17 cellular contexts compared by ENCODE assay signal in genomic region chr13:88063741-88064140, GRCh38.
"Had no signal": no experiment of that assay in that cellular context is flagged by ENCODE, and none has a peak within 500 bp of the region (broad histone marks: within the 10 kb centered on the region; RNA-seq: fewer than 3 reads in every experiment).

No MANE protein-coding gene starts in this region.

- H3K4me1 ChIP-seq: parathyroid adenoma had no signal

- H3K27me3 ChIP-seq: neutrophil had no signal

- ATAC-seq: activated CD8-positive, alpha-beta T cell treated with anti-CD3 and anti-CD28 coated beads for 36 hours; activated T-cell treated with anti-CD3 and anti-CD28 coated beads, Interleukin-2, amount 50 U/mL, for 4 hours; natural killer cell; stimulated activated memory B cell treated with anti-CD40 and anti-IgM and Interleukin-4, amounts not matched to agents 10 μg/mL and 1 μg/mL and 100 μg/mL, for 72 hours; WTC11 had no signal

- H3K27ac ChIP-seq: coronary artery, neutrophil, parathyroid adenoma had no signal

- DNase-seq: activated CD4-positive, alpha-beta T cell treated with anti-CD3 and anti-CD28 coated beads for 4 hours; activated CD8-positive, alpha-beta T cell treated with anti-CD3 and anti-CD28 coated beads for 36 hours; activated effector memory CD4-positive, alpha-beta T cell treated with Interleukin-2 at 50 U/mL for 16 hours; activated naive CD4-positive, alpha-beta T cell treated with anti-CD3 and anti-CD28 coated beads, Interleukin-2, amount 50 U/mL, for 16 hours; activated T-cell treated with anti-CD3 and anti-CD28 coated beads, Interleukin-2, amount 50 U/mL, for 4 hours; central memory CD4-positive, alpha-beta T cell; foreskin fibroblast; glutamatergic neuron; mesendoderm; natural killer cell; retina; stimulated activated CD4-positive, alpha-beta T cell treated with anti-CD3 and anti-CD28 coated beads, Interleukin-2, amount 100 ng/mL, for 48 hours had no signal
